27 cellular contexts compared by ENCODE assay signal in genomic region chr4:1667273-1667672, GRCh38. TPM values are rescaled to one million over a fixed set of nuclear protein-coding genes. Genes with fewer than 3 reads are reported as not detected.
"Had no signal": no experiment of that assay in that cellular context is flagged by ENCODE, and none has a peak within 500 bp of the region (broad histone marks: within the 10 kb centered on the region; RNA-seq: fewer than 3 reads in every experiment).

No MANE protein-coding gene starts in this region.

- H3K36me3 Mint-ChIP-seq: activated CD8-positive, alpha-beta memory T cell treated with anti-CD3 and anti-CD28 coated beads, Interleukin-2, amount 10 ng/mL, durations not matched to agents 7 days and 5 days; activated naive CD4-positive, alpha-beta T cell treated with anti-CD3 and anti-CD28 coated beads, Interleukin-2, amount 10 ng/mL, durations not matched to agents 7 days and 5 days; activated naive CD8-positive, alpha-beta T cell treated with anti-CD3 and anti-CD28 coated beads, Interleukin-2, amount 10 ng/mL, durations not matched to agents 7 days and 5 days had no signal

- H3K27me3 ChIP-seq: ascending aorta, cardiac muscle cell, Peyer's patch had no signal

- H3K4me1 ChIP-seq: ascending aorta, Peyer's patch had no signal

- H3K4me1 Mint-ChIP-seq: activated CD4-positive, alpha-beta memory T cell treated with anti-CD3 and anti-CD28 coated beads, Interleukin-2, amount 10 ng/mL, durations not matched to agents 7 days and 5 days; activated CD8-positive, alpha-beta memory T cell treated with anti-CD3 and anti-CD28 coated beads, Interleukin-2, amount 10 ng/mL, durations not matched to agents 7 days and 5 days; activated naive CD4-positive, alpha-beta T cell treated with anti-CD3 and anti-CD28 coated beads, Interleukin-2, amount 10 ng/mL, durations not matched to agents 7 days and 5 days had no signal

- DNase-seq: activated CD4-positive, alpha-beta memory T cell treated with anti-CD3 and anti-CD28 coated beads, Interleukin-2, amount 10 ng/mL, durations not matched to agents 7 days and 5 days; activated CD4-positive, alpha-beta T cell treated with anti-CD3 and anti-CD28 coated beads for 1 hour; activated CD4-positive, alpha-beta T cell treated with anti-CD3 and anti-CD28 coated beads for 48 hours; activated CD4-positive, CD25-positive, alpha-beta regulatory T cell; activated CD8-positive, alpha-beta memory T cell treated with anti-CD3 and anti-CD28 coated beads for 24 hours; activated CD8-positive, alpha-beta memory T cell treated with anti-CD3 and anti-CD28 coated beads, Interleukin-2, amount 10 ng/mL, durations not matched to agents 7 days and 5 days; activated CD8-positive, alpha-beta memory T cell treated with anti-CD3 and anti-CD28 coated beads, Interleukin-2, amount 50 U/mL, for 48 hours; activated effector memory CD4-positive, alpha-beta T cell treated with Interleukin-2 at 50 U/mL for 16 hours; activated naive CD4-positive, alpha-beta T cell treated with anti-CD3 and anti-CD28 coated beads, Interleukin-2, amount 10 ng/mL, durations not matched to agents 7 days and 5 days; activated naive CD8-positive, alpha-beta T cell treated with anti-CD3 and anti-CD28 coated beads, Interleukin-2, amount 10 ng/mL, durations not matched to agents 7 days and 5 days; activated T-cell treated with anti-CD3 and anti-CD28 coated beads, Interleukin-2, amount 50 U/mL, for 48 hours; NCI-H1092 treated with DMSO at 0.1 percent for 48 hours; NCI-H1417 treated with DMSO at 0.1 percent for 48 hours; NCI-H187 treated with DMSO at 0.1 percent for 48 hours; NCI-H2081 treated with DMSO at 0.1 percent for 48 hours; NCI-H226; NCI-H524 treated with DMSO at 0.1 percent for 48 hours; NCI-H748 treated with DMSO at 0.1 percent for 48 hours; NK-92 treated with Interleukin-12 subunit alpha and Interleukin-12 subunit beta, amount 100 ng/mL, for 24 hours; PC-3; Peyer's patch; RPMI8226; SW 1271; T1000; WERI-Rb-1 had no signal

- H3K9me3 ChIP-seq: ascending aorta, Peyer's patch had no signal

- H3K27ac Mint-ChIP-seq: activated CD4-positive, alpha-beta memory T cell treated with anti-CD3 and anti-CD28 coated beads, Interleukin-2, amount 10 ng/mL, durations not matched to agents 7 days and 5 days; activated CD8-positive, alpha-beta memory T cell treated with anti-CD3 and anti-CD28 coated beads, Interleukin-2, amount 10 ng/mL, durations not matched to agents 7 days and 5 days; activated naive CD4-positive, alpha-beta T cell treated with anti-CD3 and anti-CD28 coated beads, Interleukin-2, amount 10 ng/mL, durations not matched to agents 7 days and 5 days; activated naive CD8-positive, alpha-beta T cell treated with anti-CD3 and anti-CD28 coated beads, Interleukin-2, amount 10 ng/mL, durations not matched to agents 7 days and 5 days had no signal

- H3K4me3 Mint-ChIP-seq: activated CD4-positive, alpha-beta memory T cell treated with anti-CD3 and anti-CD28 coated beads, Interleukin-2, amount 10 ng/mL, durations not matched to agents 7 days and 5 days; activated CD8-positive, alpha-beta memory T cell treated with anti-CD3 and anti-CD28 coated beads, Interleukin-2, amount 10 ng/mL, durations not matched to agents 7 days and 5 days; activated naive CD4-positive, alpha-beta T cell treated with anti-CD3 and anti-CD28 coated beads, Interleukin-2, amount 10 ng/mL, durations not matched to agents 7 days and 5 days; activated naive CD8-positive, alpha-beta T cell treated with anti-CD3 and anti-CD28 coated beads, Interleukin-2, amount 10 ng/mL, durations not matched to agents 7 days and 5 days had no signal

- H3K4me3 ChIP-seq: ascending aorta, cardiac muscle cell, Peyer's patch had no signal

- ATAC-seq: activated CD8-positive, alpha-beta memory T cell treated with anti-CD3 and anti-CD28 coated beads, Interleukin-2, amount 10 ng/mL, durations not matched to agents 7 days and 5 days; PC-3 had no signal

- H3K9me3 Mint-ChIP-seq: activated CD4-positive, alpha-beta memory T cell treated with anti-CD3 and anti-CD28 coated beads, Interleukin-2, amount 10 ng/mL, durations not matched to agents 7 days and 5 days; activated naive CD4-positive, alpha-beta T cell treated with anti-CD3 and anti-CD28 coated beads, Interleukin-2, amount 10 ng/mL, durations not matched to agents 7 days and 5 days; activated naive CD8-positive, alpha-beta T cell treated with anti-CD3 and anti-CD28 coated beads, Interleukin-2, amount 10 ng/mL, durations not matched to agents 7 days and 5 days had no signal

- H3K36me3 ChIP-seq: ascending aorta, cardiac muscle cell, Peyer's patch, WERI-Rb-1 had no signal

- H3K27ac ChIP-seq: ascending aorta, cardiac muscle cell, Peyer's patch, WERI-Rb-1 had no signal

RNA-seq across cellular contexts. Expression of gene FAM53A, which starts 16.8 kb away (rescaled TPM):
- total RNA-seq: ascending aorta had no signal
